In the genomic region with DNA sequence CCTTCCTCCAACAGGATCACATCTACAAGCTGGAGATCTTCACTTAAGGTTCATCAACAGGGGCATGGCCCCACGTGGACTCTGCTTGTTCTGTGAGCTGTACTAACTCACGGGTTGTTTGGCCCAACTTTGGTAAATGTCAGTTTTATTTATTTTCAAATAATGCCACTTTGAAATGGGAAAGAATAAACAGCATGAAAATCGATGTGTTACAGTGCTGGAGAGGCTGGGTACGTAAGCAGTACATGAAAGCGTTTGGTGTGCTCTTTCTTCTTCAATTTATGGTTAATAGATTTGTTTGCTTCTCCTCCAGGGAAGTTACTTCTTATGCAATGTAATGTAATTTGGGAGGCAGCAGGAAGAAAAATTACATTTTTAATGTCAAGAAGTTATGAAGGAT, we compare ENCODE assay signal across 6 cellular contexts.
"Had no signal": no experiment of that assay in that cellular context is flagged by ENCODE, and none has a peak within 500 bp of the region (broad histone marks: within the 10 kb centered on the region; RNA-seq: fewer than 3 reads in every experiment).

No MANE protein-coding gene starts in this region.

- H3K27ac ChIP-seq: HL-60 had no signal

- DNase-seq: IMR-90, KBM-7, KG1 had no signal

- FAIRE-seq: HTR-8/SVneo, K562 had no signal

- H3K4me3 ChIP-seq: K562 had no signal

- ATAC-seq: K562 had no signal
